1 cellular context compared by ENCODE assay signal in genomic region chr5:94111209-94112004, GRCh38.
TF ChIP-seq lines count a peak whose summit lies in the region.

No MANE protein-coding gene starts in this region.

TF ChIP-seq in GM12878, 131 proteins besides CTCF, POLR2A, EP300 and RAD21 (continued from another document):
- TF ChIP-seq KAT2A (conservative IDR thresholded peaks at IDR 0.05; ENCODE audit: control insufficient read depth, low read depth, low read length) (no peak), RB1 (IDR thresholded peaks at IDR 0.05; ENCODE audit: borderline replicate concordance) (no peak; the same call in 1 of the 2 replicates), IRF3 (IDR thresholded peaks at IDR 0.05) (no peak), IKZF2 (IDR thresholded peaks at IDR 0.05) (peak; percentile 71 to 75), MLLT1 (IDR thresholded peaks at IDR 0.05) (peak; percentile 99), ELK1 (IDR thresholded peaks at IDR 0.05; ENCODE audit: low read depth, low read length) (peak; percentile 67; the same call in 1 of the 2 replicates), GATAD2B (conservative IDR thresholded peaks at IDR 0.05; ENCODE audit: low read depth) (peak; percentile 94), IRF4 (IDR thresholded peaks at IDR 0.05; ENCODE audit: low read depth, low read length) (0 out of 2 replicates have a peak, but pooled peaks have one; percentile 20), ZNF24 (IDR thresholded peaks at IDR 0.05) (no peak), PKNOX1 (IDR thresholded peaks at IDR 0.05) (peak; percentile 70; the same call in 1 of the 2 replicates), POLR2AphosphoS2 (IDR thresholded peaks at IDR 0.05; ENCODE audit: low read depth, low read length) (peak; percentile 64; the same call in 1 of the 2 replicates), JUNB (IDR thresholded peaks at IDR 0.05) (0 out of 2 replicates have a peak, but pooled peaks have one; percentile 6), CBFB (IDR thresholded peaks at IDR 0.05; ENCODE audit: low read depth) (0 out of 2 replicates have a peak, but pooled peaks have one; percentile 49), E2F8 (IDR thresholded peaks at IDR 0.05; ENCODE audit: low read depth, partially characterized antibody) (peak; percentile 36), REST (IDR thresholded peaks at IDR 0.05; ENCODE audit: low read depth, low read length) (no peak), RUNX3 (IDR thresholded peaks at IDR 0.05; ENCODE audit: low read length) (peak; percentile 46), JUND (IDR thresholded peaks at IDR 0.05; ENCODE audit: low read depth, low read length) (0 out of 2 replicates have a peak, but pooled peaks have one; percentile 19)
